12 cellular contexts compared by ENCODE assay signal in genomic region chr16:23013484-23013883, GRCh38.
DNase-seq lines count a peak whose midpoint lies in the region; ATAC-seq and TF ChIP-seq lines count a peak whose summit lies in the region.
"Had no signal": no experiment of that assay in that cellular context is flagged by ENCODE, and none has a peak within 500 bp of the region (broad histone marks: within the 10 kb centered on the region; RNA-seq: fewer than 3 reads in every experiment).

No MANE protein-coding gene starts in this region.

- H4K20me1 ChIP-seq in SK-N-SH (ENCODE audit: insufficient read depth) = no peaks in the 10 kb centered on the region

- 38% methylated on average over 1 of the region's 1 CpG for WGBS in SK-N-SH (ENCODE audit: low lambda C conversion rate)

- H3F3A ChIP-seq in SK-N-SH (replicated peaks; ENCODE audit: insufficient read depth) = no peaks in the 10 kb centered on the region

- TF ChIP-seq POLR2A in NB4 (IDR thresholded peaks at IDR 0.05; ENCODE audit: extremely low read depth, insufficient read length) (no peak), breast epithelium (IDR thresholded peaks at IDR 0.05) (no peak)

- no peak for ATAC-seq in SK-N-SH treated with all-trans-retinoic acid at 6 μM for 48 hours
- no peak for ATAC-seq in GM21447 (IDR thresholded peaks at IDR 0.05; ENCODE audit: unreplicated experiment)
- ATAC-seq: psoas muscle had no signal

- H3K27me3 ChIP-seq in SK-N-SH (ENCODE audit: insufficient read depth) (no peaks in the 10 kb centered on the region), breast epithelium (no peaks in the 10 kb centered on the region)

- no peak overlapping the region for H3K4me2 ChIP-seq in SK-N-SH

- H3K4me3 ChIP-seq in SK-N-SH (ENCODE audit: low read depth in 2 of 2, low read length in 1 of 2) = no peak overlapping the region
- no peak overlapping the region for H3K4me3 ChIP-seq in NB4 (ENCODE audit: low read depth, low read length)
- no peak overlapping the region for H3K4me3 ChIP-seq in retinal pigment epithelial cell (ENCODE audit: low read length)
- H3K4me3 ChIP-seq in breast epithelium = no peak overlapping the region
- H3K4me3 ChIP-seq: psoas muscle had no signal

- intact Hi-C loops in breast epithelium (cut with DNase I; ENCODE audit: low total_unique reads) = no loop called here

- H3K9me3 ChIP-seq in SK-N-SH (no peaks in the 10 kb centered on the region), breast epithelium (no peaks in the 10 kb centered on the region)
- H3K9me3 ChIP-seq: psoas muscle had no signal

- TF ChIP-seq CTCF in SK-N-SH (IDR thresholded peaks at IDR 0.05) (peak; percentile 25; the same call in 1 of the 2 replicates), NB4 (IDR thresholded peaks at IDR 0.05; ENCODE audit: low read depth, low read length) (peak; percentile 15), retinal pigment epithelial cell (conservative IDR thresholded peaks at IDR 0.05; ENCODE audit: low read depth, low read length) (peak; percentile 2), breast epithelium (IDR thresholded peaks at IDR 0.05) (no peak)

- H3K27ac ChIP-seq in SK-N-SH (ENCODE audit: low read depth in 2 of 2, low read length in 1 of 2) = no peak overlapping the region
- H3K27ac ChIP-seq in breast epithelium = no peak overlapping the region
- H3K27ac ChIP-seq: psoas muscle had no signal

- CTCF ChIA-PET in SK-N-SH (lab: Yijun Ruan, JAX) = interaction anchor here (1.0 to 4.2 kb wide), 7 partner anchors 11 to 421 kb away, joined by 3 to 14 read pairs (median 3); no protein-coding TSS in a partner anchor

- DNase-seq in SK-N-SH (no peak), NB4 (ENCODE audit: low read depth) (peak; percentile 21), dermis blood vessel endothelial cell (peak; percentile 39), retinal pigment epithelial cell (ENCODE audit: low read depth) (no peak), iPS-NIHi11 (ENCODE audit: low spot score) (no peak), breast epithelium (ENCODE audit: low spot score in 2 of 2) (no peak)
- DNase-seq: activated B cell treated with CpG ODN at 0.5 μM for 24 hours; central memory CD4-positive, alpha-beta T cell; NCI-H1930; psoas muscle had no signal

- TF ChIP-seq RAD21 in SK-N-SH (IDR thresholded peaks at IDR 0.05; ENCODE audit: low read length) = no peak

- no peak for TF ChIP-seq EP300 in SK-N-SH (IDR thresholded peaks at IDR 0.05; ENCODE audit: borderline replicate concordance in 1 of 2, low read depth in 1 of 2, low read length in 1 of 2)

- no peaks in the 10 kb centered on the region for H3K79me2 ChIP-seq in SK-N-SH (ENCODE audit: insufficient read depth)

- H3K36me3 ChIP-seq in SK-N-SH (replicated peaks in 1 of 2; ENCODE audit: control insufficient read depth in 1 of 2, insufficient read depth in 2 of 2, low read length in 1 of 2) (no peaks in the 10 kb centered on the region), breast epithelium (no peaks in the 10 kb centered on the region)

- H2AFZ ChIP-seq in SK-N-SH (ENCODE audit: low read depth) = no peak overlapping the region

- no peaks in the 10 kb centered on the region for H3K9me2 ChIP-seq in SK-N-SH

- POLR2A ChIA-PET in SK-N-SH (lab: Yijun Ruan, JAX) = no interaction called here

- H3K9ac ChIP-seq in SK-N-SH = no peak overlapping the region

- H3K4me1 ChIP-seq in SK-N-SH (ENCODE audit: control insufficient read depth in 1 of 2, insufficient read depth in 2 of 2, low read depth in 1 of 2, low read length in 1 of 2) (no peaks in the 10 kb centered on the region), breast epithelium (no peaks in the 10 kb centered on the region)
- H3K4me1 ChIP-seq: psoas muscle had no signal

TF ChIP-seq in SK-N-SH, 30 proteins besides CTCF, POLR2A, EP300 and RAD21:
- TF ChIP-seq ZBTB33 (IDR thresholded peaks at IDR 0.05; ENCODE audit: borderline replicate concordance, low read depth) (no peak), ELF1 (IDR thresholded peaks at IDR 0.05) (no peak), MEF2A (IDR thresholded peaks at IDR 0.05; ENCODE audit: borderline replicate concordance, low read depth) (no peak)

TF ChIP-seq in SK-N-SH treated with all-trans-retinoic acid at 6 μM for 48 hours, 23 proteins besides CTCF, POLR2A, EP300 and RAD21:
- TF ChIP-seq SNAI2 (CRISPR knock-in tag; IDR thresholded peaks at IDR 0.05) (no peak), ARNTL (CRISPR knock-in tag; IDR thresholded peaks at IDR 0.05; ENCODE audit: borderline replicate concordance, low read depth) (no peak), CSRNP3 (CRISPR knock-in tag; IDR thresholded peaks at IDR 0.05) (no peak)

Comparison
In these comparisons a context has a peak if more than half of its experiments do, and no peak if none do; other contexts are left out.
1. DNase-seq: peak in NB4 (single experiment) and dermis blood vessel endothelial cell (single experiment); none in SK-N-SH (single experiment), retinal pigment epithelial cell (single experiment), iPS-NIHi11 (single experiment) and breast epithelium (0 of 2).
2. CTCF ChIP-seq: peak in SK-N-SH (single experiment), NB4 (single experiment) and retinal pigment epithelial cell (single experiment); none in breast epithelium (0 of 3).